ENCODE assay signal across 1 cellular context in the genomic region with DNA sequence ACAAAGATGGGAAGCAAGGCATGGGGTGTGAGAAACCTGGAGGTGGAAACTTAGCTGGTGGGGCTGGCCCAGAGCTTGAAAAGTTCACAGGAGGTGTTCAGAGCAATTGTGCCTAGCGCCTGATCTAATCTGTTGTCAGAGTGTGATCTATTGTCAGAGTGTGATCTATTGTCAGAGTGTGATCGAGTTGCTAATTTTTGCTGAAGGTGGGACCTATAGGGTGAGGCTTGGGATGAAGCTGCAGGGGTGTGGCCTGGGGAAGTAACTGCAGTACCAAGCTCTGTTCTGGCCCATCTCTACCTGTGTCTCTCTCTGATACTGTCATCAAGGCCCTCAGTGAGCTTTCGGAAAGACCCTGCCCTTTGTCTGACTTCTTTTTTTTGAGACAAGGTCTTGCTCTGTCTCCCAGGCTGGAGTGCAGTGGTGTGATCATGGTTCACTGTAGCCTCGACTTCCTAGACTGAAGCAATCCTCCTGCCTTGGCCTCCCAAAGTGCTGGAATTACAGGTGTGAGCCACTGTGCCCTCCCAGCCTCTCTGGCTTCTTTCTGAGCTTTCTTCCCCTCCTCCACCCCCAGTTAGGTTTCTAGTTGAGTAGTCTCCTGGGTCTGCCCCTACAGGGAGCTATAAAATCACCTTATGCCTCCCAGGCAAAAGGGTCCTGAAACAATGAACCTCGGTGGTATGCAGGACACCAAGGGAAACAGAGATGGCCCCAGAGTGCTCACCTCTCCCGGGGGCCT.
TF ChIP-seq lines count a peak whose summit lies in the region.

No MANE protein-coding gene starts in this region.

TF ChIP-seq in HCT116, 20 proteins besides CTCF, POLR2A, EP300 and RAD21 (continued from another document):
- TF ChIP-seq JUND (IDR thresholded peaks at IDR 0.05) (no peak), POLR2AphosphoS5 (IDR thresholded peaks at IDR 0.05; ENCODE audit: low read depth, low read length) (no peak), CBX3 (IDR thresholded peaks at IDR 0.05; ENCODE audit: low read depth) (no peak), ZFX (IDR thresholded peaks at IDR 0.05) (no peak)
